In genomic region chr1:214958491-214958890, GRCh38 we compare ENCODE assay signal across 15 cellular contexts.
A peak's percentile ranks its signal among the peaks of the same experiment; 100 is the strongest.
DNase-seq lines count a peak whose midpoint lies in the region; TF ChIP-seq lines count a peak whose summit lies in the region.
"Had no signal": no experiment of that assay in that cellular context is flagged by ENCODE, and none has a peak within 500 bp of the region (broad histone marks: within the 10 kb centered on the region; RNA-seq: fewer than 3 reads in every experiment).

No MANE protein-coding gene starts in this region.

- H3K4me3 ChIP-seq in mammary epithelial cell (replicated peaks in 1 of 3; ENCODE audit: insufficient read depth in 1 of 3, low read depth in 2 of 3, low read length in 3 of 3) (no peak overlapping the region), SK-N-MC (no peak overlapping the region), hepatocyte (no peak overlapping the region), smooth muscle cell (no peak overlapping the region)
- H3K4me3 ChIP-seq: MG63 had no signal

- H3K4me1 ChIP-seq in mammary epithelial cell (ENCODE audit: insufficient read depth, low read length) = peaks cover 17% of the 10 kb centered on the region
- H3K4me1 ChIP-seq in hepatocyte (ENCODE audit: insufficient read depth) = no peaks in the 10 kb centered on the region
- H3K4me1 ChIP-seq in smooth muscle cell (ENCODE audit: low read depth) = no peaks in the 10 kb centered on the region

- H2AFZ ChIP-seq in mammary epithelial cell (ENCODE audit: low read depth, low read length) (no peak overlapping the region), hepatocyte (no peak overlapping the region), smooth muscle cell (ENCODE audit: low read depth) (no peak overlapping the region)

- H3K79me2 ChIP-seq in mammary epithelial cell (ENCODE audit: insufficient read depth, low read length) (no peaks in the 10 kb centered on the region), hepatocyte (no peaks in the 10 kb centered on the region), smooth muscle cell (ENCODE audit: low read depth) (no peaks in the 10 kb centered on the region)

- no peaks in the 10 kb centered on the region for H3K27me3 Mint-ChIP-seq in MCF 10A (ENCODE audit: insufficient read depth, unreplicated experiment)

- no peak overlapping the region for H3K27ac ChIP-seq in mammary epithelial cell (ENCODE audit: insufficient read depth, low read depth, low read length)
- peak overlapping the region; percentile 99; the same call in 1 of the 2 replicates for H3K27ac ChIP-seq in SK-N-MC
- peak overlapping the region; percentile 69 for H3K27ac ChIP-seq in hepatocyte
- peak overlapping the region; percentile 70 for H3K27ac ChIP-seq in smooth muscle cell (ENCODE audit: low read depth)

- peaks cover 16% of the 10 kb centered on the region for H3K9me3 Mint-ChIP-seq in MCF 10A (ENCODE audit: unreplicated experiment)
- H3K9me3 Mint-ChIP-seq: CD4-positive, alpha-beta T cell had no signal

- BruUV-seq in MCF 10A (replicated peaks; lab: Mats Ljungman, UMichigan) = no TSS peak
- BruUV-seq in mammary epithelial cell (replicated peaks; lab: Mats Ljungman, UMichigan) = no TSS peak

- H3K4me2 ChIP-seq in mammary epithelial cell (ENCODE audit: insufficient read depth, low read depth, low read length) (no peak overlapping the region), hepatocyte (no peak overlapping the region), smooth muscle cell (no peak overlapping the region)

- dilution Hi-C loops in mammary epithelial cell (cut with HindIII; ENCODE audit: low sequenced_read_pairs) = no loop called here

- peaks cover 23% of the 10 kb centered on the region for H3K4me1 Mint-ChIP-seq in MCF 10A (ENCODE audit: insufficient read depth, unreplicated experiment)

- H3K36me3 ChIP-seq in mammary epithelial cell (ENCODE audit: insufficient read depth, low read length) (no peaks in the 10 kb centered on the region), SK-N-MC (ENCODE audit: insufficient read depth, low read length) (no peaks in the 10 kb centered on the region), hepatocyte (replicated peaks; ENCODE audit: insufficient read depth, low read depth) (no peaks in the 10 kb centered on the region), smooth muscle cell (ENCODE audit: low read depth) (no peaks in the 10 kb centered on the region)
- H3K36me3 ChIP-seq: MG63 had no signal

- no peak overlapping the region for H3K4me3 Mint-ChIP-seq in MCF 10A (ENCODE audit: unreplicated experiment)
- H3K4me3 Mint-ChIP-seq: CD4-positive, alpha-beta T cell had no signal

- intact Hi-C loops in MCF 10A (cut with micrococcal nuclease) (loop anchor here (2.0 kb wide), 1 partner anchor 24 kb away; no protein-coding TSS in a partner anchor), mammary epithelial cell (cut with micrococcal nuclease) (no loop called here)

- H3K9me3 ChIP-seq in mammary epithelial cell (replicated peaks; ENCODE audit: insufficient read depth, low read length) (peaks cover 4% of the 10 kb centered on the region), SK-N-MC (ENCODE audit: low read depth, low read length) (no peaks in the 10 kb centered on the region), hepatocyte (ENCODE audit: low read depth) (no peaks in the 10 kb centered on the region), smooth muscle cell (replicated peaks; ENCODE audit: low read depth) (no peaks in the 10 kb centered on the region)

- no peak for TF ChIP-seq CTCF in MCF 10A (IDR thresholded peaks at IDR 0.05; ENCODE audit: unreplicated experiment)
- TF ChIP-seq CTCF in mammary epithelial cell (conservative IDR thresholded peaks at IDR 0.05 in 1 of 2, IDR thresholded peaks at IDR 0.05 in 1 of 2; ENCODE audit: extremely low read depth in 1 of 2, insufficient read depth in 1 of 2, low read depth in 1 of 2, low read length in 2 of 2) = no peak
- no peak for TF ChIP-seq CTCF in hepatocyte (IDR thresholded peaks at IDR 0.05; ENCODE audit: poor library complexity)
- no peak for TF ChIP-seq CTCF in smooth muscle cell (IDR thresholded peaks at IDR 0.05; ENCODE audit: borderline replicate concordance, insufficient read depth, poor library complexity, severe bottlenecking)

- H3K9ac ChIP-seq in mammary epithelial cell (ENCODE audit: insufficient read depth, low read length) (no peak overlapping the region), SK-N-MC (ENCODE audit: insufficient read length) (no peak overlapping the region), smooth muscle cell (ENCODE audit: low read depth) (no peak overlapping the region)

- 100% methylated on average over 2 of the region's 2 CpGs for WGBS in mammary epithelial cell (ENCODE audit: low coverage, missing lambda C conversion rate)
- 82% methylated on average over 2 of the region's 2 CpGs for WGBS in hepatocyte (ENCODE audit: low lambda C conversion rate, missing lambda C conversion rate)
- WGBS in smooth muscle cell (ENCODE audit: low lambda C conversion rate) = 86% methylated on average over 2 of the region's 2 CpGs

- in situ Hi-C loops in mammary epithelial cell (cut with MboI; ENCODE audit: low sequenced_read_pairs in 2 of 2) = no loop called here

- no peaks in the 10 kb centered on the region for H3K9me2 ChIP-seq in hepatocyte (replicated peaks; ENCODE audit: insufficient read depth)

- POLR2A ChIA-PET in MCF 10A (lab: Yijun Ruan, JAX) = interaction anchor here (0.6 to 3.8 kb wide), 11 partner anchors 8 to 609 kb away, joined by 3 to 35 read pairs (median 9); no protein-coding TSS in a partner anchor

- peaks cover 15% of the 10 kb centered on the region for H3K36me3 Mint-ChIP-seq in MCF 10A (ENCODE audit: insufficient read depth, unreplicated experiment)

- CTCF ChIA-PET in MCF 10A (lab: Yijun Ruan, JAX) (interaction anchor here (0.6 to 1.3 kb wide), 8 partner anchors 9 to 97 kb away, joined by 3 to 6 read pairs (median 3); no protein-coding TSS in a partner anchor), mammary epithelial cell (lab: Charles Lee; ENCODE audit: low non-redundant PET) (no interaction called here)

- no peaks in the 10 kb centered on the region for H3F3A ChIP-seq in smooth muscle cell (ENCODE audit: low read depth)

- H4K20me1 ChIP-seq in mammary epithelial cell (ENCODE audit: insufficient read depth, low read length) = no peaks in the 10 kb centered on the region
- no peaks in the 10 kb centered on the region for H4K20me1 ChIP-seq in hepatocyte (ENCODE audit: insufficient read depth, poor library complexity, severe bottlenecking)
- H4K20me1 ChIP-seq in smooth muscle cell (ENCODE audit: low read depth) = no peaks in the 10 kb centered on the region

- H3K27ac Mint-ChIP-seq in MCF 10A (ENCODE audit: low read depth, unreplicated experiment) = peak overlapping the region; percentile 93
- H3K27ac Mint-ChIP-seq: CD4-positive, alpha-beta T cell had no signal

- DNase-seq in MCF 10A (ENCODE audit: unreplicated experiment) = no peak
- no peak for DNase-seq in mammary epithelial cell
- no peak for DNase-seq in SK-N-MC (ENCODE audit: low read depth, low spot score)
- no peak for DNase-seq in hepatocyte (ENCODE audit: low spot score)
- no peak for DNase-seq in smooth muscle cell (lab: John Stamatoyannopoulos, UW; ENCODE audit: unreplicated experiment)
- DNase-seq in activated naive CD4-positive, alpha-beta T cell treated with anti-CD3 and anti-CD28 coated beads, Interleukin-2, amount 50 U/mL, for 16 hours = no peak
- no peak for DNase-seq in COLO668 (lab: John Stamatoyannopoulos, UW; ENCODE audit: unreplicated experiment)
- DNase-seq in NCI-H526 treated with DMSO at 0.1 percent for 48 hours (lab: John Stamatoyannopoulos, UW) = no peak
- DNase-seq: CD4-positive, alpha-beta T cell; DMS79 treated with DMSO at 0.1 percent for 48 hours; KG1; MG63; NCI-H1417; NCI-H2029; NCI-H69 had no signal

- H3K27me3 ChIP-seq in mammary epithelial cell (ENCODE audit: insufficient read depth, low read length) = no peaks in the 10 kb centered on the region
- H3K27me3 ChIP-seq in hepatocyte = no peaks in the 10 kb centered on the region
- H3K27me3 ChIP-seq in smooth muscle cell (ENCODE audit: low read depth) = no peaks in the 10 kb centered on the region
- H3K27me3 ChIP-seq: MG63 had no signal
